In the genomic region with DNA sequence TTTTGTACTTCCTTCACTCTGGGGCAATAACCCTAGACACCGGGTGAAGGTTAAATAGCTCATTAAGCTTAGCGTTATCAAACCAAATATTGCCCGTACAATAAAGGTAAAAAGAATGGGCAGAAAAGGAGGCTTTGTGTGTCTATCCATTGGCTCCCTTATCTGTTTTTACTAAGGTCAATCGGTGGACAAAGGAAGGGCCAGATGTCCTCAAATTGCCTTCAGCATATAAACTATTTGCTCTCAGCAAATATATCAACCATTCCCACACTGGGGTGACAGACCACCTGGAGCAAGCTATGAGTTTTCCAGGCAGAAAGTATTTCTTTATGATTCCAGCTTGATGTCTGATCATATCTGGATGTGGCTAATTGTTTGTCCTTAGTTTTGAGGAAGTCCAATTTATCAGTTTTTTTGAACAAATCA, we compare ENCODE assay signal across 23 cellular contexts. TPM values are rescaled to one million over a fixed set of nuclear protein-coding genes. Genes with fewer than 3 reads are reported as not detected.
DNase-seq lines count a peak whose midpoint lies in the region; ATAC-seq, FAIRE-seq and TF ChIP-seq lines count a peak whose summit lies in the region.
"Had no signal": no experiment of that assay in that cellular context is flagged by ENCODE, and none has a peak within 500 bp of the region (broad histone marks: within the 10 kb centered on the region; RNA-seq: fewer than 3 reads in every experiment).

No MANE protein-coding gene starts in this region.

- TF ChIP-seq RAD21 in A549 (conservative IDR thresholded peaks at IDR 0.05 in 1 of 2, IDR thresholded peaks at IDR 0.05 in 1 of 2): no peak

- POLR2A ChIA-PET in A549 (lab: Yijun Ruan, JAX): interaction anchor here (1.3 kb wide), 1 partner anchor 30 kb away, joined by 3 read pairs; a partner anchor contains a TSS

- TF ChIP-seq CTCF in A549 (IDR thresholded peaks at IDR 0.05) (no peak), bronchial epithelial cell (IDR thresholded peaks at IDR 0.05; ENCODE audit: insufficient read depth, low read length, severe bottlenecking) (no peak)

- CTCF ChIA-PET in A549 (lab: Yijun Ruan, JAX): interaction anchor here (0.8 to 3.5 kb wide), 4 partner anchors 13 to 220 kb away, joined by 3 to 22 read pairs (median 4); no protein-coding TSS in a partner anchor

- H3K4me2 ChIP-seq in A549: no peak overlapping the region
- H3K4me2 ChIP-seq: GM23338, KMS-11 had no signal

- ATAC-seq in A549: no peak
- no peak for ATAC-seq in GM19397 (IDR thresholded peaks at IDR 0.05; ENCODE audit: unreplicated experiment)
- ATAC-seq in GM21423 (IDR thresholded peaks at IDR 0.05; ENCODE audit: unreplicated experiment): no peak
- ATAC-seq: GM23338, PC-3 had no signal

- no peaks in the 10 kb centered on the region for H3K36me3 ChIP-seq in bronchial epithelial cell (ENCODE audit: control insufficient read depth, insufficient read depth, low read length)
- H3K36me3 ChIP-seq: BLaER1 treated with 17β-estradiol and CSF1 and Interleukin-3, amounts not matched to agents 10 nM and 100 nM; SJSA1 had no signal

- peaks cover 7% of the 10 kb centered on the region for H3K27me3 ChIP-seq in bronchial epithelial cell (ENCODE audit: control insufficient read depth, insufficient read depth, low read length)
- H3K27me3 ChIP-seq: BLaER1 treated with 17β-estradiol and CSF1 and Interleukin-3, amounts not matched to agents 10 nM and 100 nM had no signal

- TF ChIP-seq POLR2A in A549 (IDR thresholded peaks at IDR 0.05; ENCODE audit: low read length): no peak

- no peaks in the 10 kb centered on the region for H3K4me1 ChIP-seq in A549
- H3K4me1 ChIP-seq: SJSA1 had no signal

- no peak overlapping the region for H3K27ac ChIP-seq in A549
- H3K27ac ChIP-seq: BLaER1 treated with 17β-estradiol and CSF1 and Interleukin-3, amounts not matched to agents 10 nM and 100 nM; KMS-11; SJSA1 had no signal

- TF ChIP-seq EP300 in A549 (IDR thresholded peaks at IDR 0.05): no peak

- no peak overlapping the region for H3K4me3 ChIP-seq in A549
- no peak overlapping the region for H3K4me3 ChIP-seq in bronchial epithelial cell (ENCODE audit: low read depth, low read length)
- H3K4me3 ChIP-seq: BLaER1 treated with 17β-estradiol and CSF1 and Interleukin-3, amounts not matched to agents 10 nM and 100 nM; GM23338; SJSA1 had no signal

- peaks cover 3% of the 10 kb centered on the region; the same call in 2 of the 3 replicates for H3K9me3 ChIP-seq in A549
- H3K9me3 ChIP-seq: SJSA1 had no signal

- peak; percentile 77 for FAIRE-seq in A549 (lab: Jason Lieb, UNC)
- peak; percentile 40 for FAIRE-seq in bronchial epithelial cell (lab: Jason Lieb, UNC)
- FAIRE-seq: GM18507 had no signal

- 33% methylated on average over 4 of the region's 4 CpGs for WGBS in A549 (ENCODE audit: missing lambda C conversion rate)

- DNase-seq in A549 (ENCODE audit: low read depth in 1 of 2, low spot score in 1 of 2): no peak
- peak; percentile 93 for DNase-seq in NCI-H146 (lab: John Stamatoyannopoulos, UW)
- DNase-seq in OCI-M1 (lab: John Stamatoyannopoulos, UW): peak; percentile 7
- no peak for DNase-seq in bronchial epithelial cell (ENCODE audit: low read depth)
- DNase-seq in activated CD4-positive, CD25-positive, alpha-beta regulatory T cell (lab: John Stamatoyannopoulos, UW): no peak
- DNase-seq in NCI-H446 (lab: John Stamatoyannopoulos, UW): no peak
- DNase-seq: AML-193; CD4-positive, alpha-beta T cell; DMS53; H9; MM.1S; NCI-H1417 treated with DMSO at 0.1 percent for 48 hours; NCI-H187 treated with DMSO at 0.1 percent for 48 hours; NCI-H2107; NCI-H524 treated with DMSO at 0.1 percent for 48 hours; PC-3 had no signal

TF ChIP-seq in A549, 52 proteins besides CTCF, POLR2A, EP300 and RAD21:
- TF ChIP-seq CBX8 (IDR thresholded peaks at IDR 0.05): 0 out of 2 replicates have a peak, but pooled peaks have one; percentile 44
- TF ChIP-seq ZNF302 (CRISPR knock-in tag; IDR thresholded peaks at IDR 0.05): no peak
- no peak for TF ChIP-seq ZSCAN20 (CRISPR knock-in tag; IDR thresholded peaks at IDR 0.05)

RNA-seq across cellular contexts. Expression of a gene that starts 25.3 kb away (rescaled TPM):
- polyA plus RNA-seq in A549 (2011; rRNA removed) (19.7 and 26.1 TPM in 2 replicates), A549 (2017; fragmentation: RNase III; extraction: RNeasy Plus Mini Kit Qiagen cat#74134 plus additional on column Dnase treatment) (6.9 to 11.6 TPM (median 9.5 TPM) in 3 replicates)
- 5.2 and 6.7 TPM in 2 replicates for polyA plus RNA-seq in A549 (2012; cell fraction: cytosol; rRNA removed)
- polyA plus RNA-seq in A549 (2012; cell fraction: nucleus; rRNA removed): 3.3 and 3.4 TPM in 2 replicates
- polyA minus RNA-seq in A549 (2011; rRNA and poly(A)+ RNA removed): 16.2 and 25.9 TPM in 2 replicates
- 79.5 and 86.0 TPM in 2 replicates for total RNA-seq in bronchial epithelial cell

RNA-seq across cellular contexts. Expression of a gene that starts 29.6 kb away (rescaled TPM):
- polyA plus RNA-seq in A549 (2011; rRNA removed) (244 and 370 TPM in 2 replicates), A549 (2017; fragmentation: RNase III; extraction: RNeasy Plus Mini Kit Qiagen cat#74134 plus additional on column Dnase treatment) (239 to 259 TPM (median 244 TPM) in 3 replicates)
- 109 and 137 TPM in 2 replicates for polyA plus RNA-seq in A549 (2012; cell fraction: cytosol; rRNA removed)
- 108 and 114 TPM in 2 replicates for polyA plus RNA-seq in A549 (2012; cell fraction: nucleus; rRNA removed)
- 386 and 403 TPM in 2 replicates for polyA minus RNA-seq in A549 (2011; rRNA and poly(A)+ RNA removed)
- 226 and 248 TPM in 2 replicates for total RNA-seq in bronchial epithelial cell

Comparison
In these comparisons a context has a peak if more than half of its experiments do, and no peak if none do; other contexts are left out.
1. DNase-seq: peak in NCI-H146 (single experiment) and OCI-M1 (single experiment); none in A549 (0 of 2), bronchial epithelial cell (single experiment), activated CD4-positive, CD25-positive, alpha-beta regulatory T cell (0 of 4) and NCI-H446 (0 of 2).